23 cellular contexts compared by ENCODE assay signal in genomic region chr10:121601458-121601857, GRCh38. TPM values are rescaled to one million over a fixed set of nuclear protein-coding genes. Genes with fewer than 3 reads are reported as not detected.
DNase-seq lines count a peak whose midpoint lies in the region; ATAC-seq and TF ChIP-seq lines count a peak whose summit lies in the region.
"Had no signal": no experiment of that assay in that cellular context is flagged by ENCODE, and none has a peak within 500 bp of the region (broad histone marks: within the 10 kb centered on the region; RNA-seq: fewer than 3 reads in every experiment).

No MANE protein-coding gene starts in this region.

- no peak overlapping the region for H2AFZ ChIP-seq in neural progenitor cell (replicated peaks)
- H2AFZ ChIP-seq: GM23248 had no signal

- H3K79me2 ChIP-seq in neural progenitor cell (ENCODE audit: low read depth), result peaks cover 21% of the 10 kb centered on the region

- peaks cover 46% of the 10 kb centered on the region for H3F3A ChIP-seq in neural progenitor cell (ENCODE audit: low read depth)

- peaks cover 5 to 70% (median 23%) of the 10 kb centered on the region in 9 donors for H3K27me3 ChIP-seq in heart left ventricle
- H3K27me3 ChIP-seq in endodermal cell (ENCODE audit: control insufficient read depth, insufficient read depth, low read length, poor library complexity, severe bottlenecking), result no peaks in the 10 kb centered on the region
- H3K27me3 ChIP-seq in neural progenitor cell, result peaks cover 18% of the 10 kb centered on the region
- H3K27me3 ChIP-seq: Peyer's patch had no signal

- H3K4me1 ChIP-seq in heart left ventricle (peaks cover 0 to 19% (median 5%) of the 10 kb centered on the region in 12 donors), endodermal cell (ENCODE audit: control insufficient read depth, insufficient read depth, low read length) (peaks cover 11% of the 10 kb centered on the region), neural progenitor cell (peaks cover 22% of the 10 kb centered on the region)

- H3K27ac Mint-ChIP-seq in endodermal cell (peak overlapping the region; percentile 0), neural progenitor cell (no peak overlapping the region)
- H3K27ac Mint-ChIP-seq in activated T-cell treated with anti-CD3 and anti-CD28 coated beads, Interleukin-2, amount 50 U/mL, for 72 hours, result no peak overlapping the region
- H3K27ac Mint-ChIP-seq: CD4-positive, CD25-positive, alpha-beta regulatory T cell had no signal

- no peak overlapping the region for H3K4me3 ChIP-seq in heart left ventricle
- H3K4me3 ChIP-seq in endodermal cell (ENCODE audit: low read length), result no peak overlapping the region
- no peak overlapping the region for H3K4me3 ChIP-seq in neural progenitor cell
- H3K4me3 ChIP-seq: GM23248, Peyer's patch had no signal

- H3K9me3 Mint-ChIP-seq in endodermal cell (no peaks in the 10 kb centered on the region), neural progenitor cell (no peaks in the 10 kb centered on the region)
- no peaks in the 10 kb centered on the region for H3K9me3 Mint-ChIP-seq in activated T-cell treated with anti-CD3 and anti-CD28 coated beads, Interleukin-2, amount 50 U/mL, for 72 hours
- H3K9me3 Mint-ChIP-seq: CD4-positive, CD25-positive, alpha-beta regulatory T cell had no signal

- DNase-seq in cardiac septum (ENCODE audit: low spot score), result peak; percentile 6
- DNase-seq in heart left ventricle, result no peak
- peak; percentile 63 for DNase-seq in endodermal cell
- no peak for DNase-seq in neural progenitor cell (ENCODE audit: low spot score)
- DNase-seq in dermis blood vessel endothelial cell, result no peak
- DNase-seq in activated T-cell treated with anti-CD3 and anti-CD28 coated beads, Interleukin-2, amount 50 U/mL, for 72 hours, result no peak
- no peak for DNase-seq in HUDEP-2 (lab: John Stamatoyannopoulos, UW; ENCODE audit: unreplicated experiment in 76 of 76)
- DNase-seq: 8988T; ACHN; CD4-positive, CD25-positive, alpha-beta regulatory T cell; DMS153; DND-41; GM23248; IMR-90; MM.1S; NCI-H2029; NCI-H526 treated with DMSO at 0.1 percent for 48 hours; OCI-M1; Peyer's patch; SHP77 treated with DMSO at 0.1 percent for 48 hours had no signal

- H3K4me3 Mint-ChIP-seq in endodermal cell (peak overlapping the region; percentile 6), neural progenitor cell (peak overlapping the region; percentile 33)
- no peak overlapping the region for H3K4me3 Mint-ChIP-seq in activated T-cell treated with anti-CD3 and anti-CD28 coated beads, Interleukin-2, amount 50 U/mL, for 72 hours
- H3K4me3 Mint-ChIP-seq: CD4-positive, CD25-positive, alpha-beta regulatory T cell had no signal

- H3K4me1 Mint-ChIP-seq in endodermal cell (peaks cover 39% of the 10 kb centered on the region), neural progenitor cell (peaks cover 34% of the 10 kb centered on the region)
- no peaks in the 10 kb centered on the region for H3K4me1 Mint-ChIP-seq in activated T-cell treated with anti-CD3 and anti-CD28 coated beads, Interleukin-2, amount 50 U/mL, for 72 hours (ENCODE audit: low read depth)

- H3K27me3 Mint-ChIP-seq in endodermal cell (ENCODE audit: insufficient read depth) (no peaks in the 10 kb centered on the region), neural progenitor cell (ENCODE audit: insufficient read depth, low read depth) (peaks cover 21% of the 10 kb centered on the region)
- H3K27me3 Mint-ChIP-seq in activated T-cell treated with anti-CD3 and anti-CD28 coated beads, Interleukin-2, amount 50 U/mL, for 72 hours (ENCODE audit: low read depth), result peaks cover 52% of the 10 kb centered on the region

- H3K4me2 ChIP-seq in neural progenitor cell, result peak overlapping the region; percentile 66
- H3K4me2 ChIP-seq: KMS-11 had no signal

- ATAC-seq in heart left ventricle, result no peak
- ATAC-seq in activated T-cell treated with anti-CD3 and anti-CD28 coated beads, Interleukin-2, amount 50 U/mL, for 72 hours (replicated peaks in 1 of 2), result no peak
- ATAC-seq in GM21381 (IDR thresholded peaks at IDR 0.05; ENCODE audit: unreplicated experiment), result no peak
- ATAC-seq: HCT116 had no signal

- no peak for TF ChIP-seq POLR2A in heart left ventricle (IDR thresholded peaks at IDR 0.05)

- no peak overlapping the region for H3K27ac ChIP-seq in heart left ventricle
- H3K27ac ChIP-seq in endodermal cell (ENCODE audit: low read depth, low read length), result no peak overlapping the region
- no peak overlapping the region for H3K27ac ChIP-seq in neural progenitor cell
- H3K27ac ChIP-seq: GM23248, KMS-11, Peyer's patch had no signal

- TF ChIP-seq CTCF in heart left ventricle (IDR thresholded peaks at IDR 0.05), result no peak
- TF ChIP-seq CTCF in endodermal cell (conservative IDR thresholded peaks at IDR 0.05), result no peak
- TF ChIP-seq CTCF in neural progenitor cell (IDR thresholded peaks at IDR 0.05), result no peak

- H3K9ac ChIP-seq in endodermal cell (ENCODE audit: extremely low read depth, low read length, poor library complexity, severe bottlenecking) (no peak overlapping the region), neural progenitor cell (no peak overlapping the region)
- H3K9ac ChIP-seq: GM23248, KMS-11 had no signal

- H3K9me3 ChIP-seq in heart left ventricle (no peaks in the 10 kb centered on the region), endodermal cell (ENCODE audit: control insufficient read depth, low read length) (no peaks in the 10 kb centered on the region), neural progenitor cell (ENCODE audit: low read depth) (no peaks in the 10 kb centered on the region)
- H3K9me3 ChIP-seq: Peyer's patch had no signal

- no peaks in the 10 kb centered on the region for H3K36me3 ChIP-seq in heart left ventricle
- H3K36me3 ChIP-seq in endodermal cell (ENCODE audit: control insufficient read depth, insufficient read depth, low read length), result no peaks in the 10 kb centered on the region
- no peaks in the 10 kb centered on the region for H3K36me3 ChIP-seq in neural progenitor cell
- H3K36me3 ChIP-seq: Peyer's patch had no signal

- H3K36me3 Mint-ChIP-seq in endodermal cell (ENCODE audit: low read depth) (no peaks in the 10 kb centered on the region), neural progenitor cell (no peaks in the 10 kb centered on the region)
- peaks cover 0 to 4% of the 10 kb centered on the region in 2 donors for H3K36me3 Mint-ChIP-seq in activated T-cell treated with anti-CD3 and anti-CD28 coated beads, Interleukin-2, amount 50 U/mL, for 72 hours (ENCODE audit: insufficient read depth in 2 of 2)

- peaks cover 20% of the 10 kb centered on the region for H4K20me1 ChIP-seq in neural progenitor cell (ENCODE audit: low read depth)

- intact Hi-C loops in cardiac septum (cut with DNase I) (no loop called here), heart left ventricle (cut with DNase I) (no loop called here)

- WGBS in heart left ventricle, 4 donors, result 86 to 97% (median 88%) methylated on average over 8 to 11 of the region's 11 CpGs
- WGBS in endodermal cell (ENCODE audit: insufficient coverage in 1 of 2, insufficient read length in 1 of 2), 2 experiments, result 80 to 83% methylated on average over 11 of the region's 11 CpGs

RNA-seq across cellular contexts. Expression of gene FGFR2, which starts 3.2 kb away (rescaled TPM):
- total RNA-seq in cardiac septum, result 0.19 TPM
- total RNA-seq in heart left ventricle, result 1 to 10 TPM in 1 of 9 donors, under 1 TPM in 7, not detected in 1; 0.13 to 4.1 (median 0.45) TPM
- polyA plus RNA-seq in heart left ventricle, result under 1 TPM; 0.15 to 0.18 TPM
- 10 to 100 TPM; 56.5 to 77.0 TPM for total RNA-seq in endodermal cell
- polyA plus RNA-seq in endodermal cell (2013, experiment 1 of 2), result 79.8 TPM
- 71.0 TPM for polyA plus RNA-seq in endodermal cell (2013, experiment 2 of 2)
- 76.3 and 99.1 TPM in 2 replicates for total RNA-seq in neural progenitor cell (ENCODE audit: low replicate concordance)
- 0.42 and 1.7 TPM in 2 replicates for total RNA-seq in dermis blood vessel endothelial cell
- not detected for total RNA-seq in activated T-cell treated with anti-CD3 and anti-CD28 coated beads, Interleukin-2, amount 50 U/mL, for 72 hours
- total RNA-seq: GM23248, IMR-90 had no signal
- polyA plus RNA-seq: IMR-90 had no signal

Comparison
In these comparisons a context has a peak if more than half of its experiments do, and no peak if none do; other contexts are left out.
1. DNase-seq: peak in cardiac septum (single experiment) and endodermal cell (single experiment); none in heart left ventricle (0 of 5), neural progenitor cell (single experiment), dermis blood vessel endothelial cell (single experiment), activated T-cell treated with anti-CD3 and anti-CD28 coated beads, Interleukin-2, amount 50 U/mL, for 72 hours (0 of 2) and HUDEP-2 (0 of 76).
2. H3K4me3 Mint-ChIP-seq: peak in endodermal cell (single experiment) and neural progenitor cell (single experiment); none in activated T-cell treated with anti-CD3 and anti-CD28 coated beads, Interleukin-2, amount 50 U/mL, for 72 hours (0 of 2).
3. RNA of gene FGFR2, which starts 3.2 kb away (total RNA-seq): 76.3 to 99.1 TPM in neural progenitor cell and 56.5 to 77.0 TPM in endodermal cell; 0.42 to 1.7 TPM in dermis blood vessel endothelial cell, 0.13 to 4.1 TPM in heart left ventricle, 0.19 TPM in cardiac septum (single experiment) and not detected in activated T-cell treated with anti-CD3 and anti-CD28 coated beads, Interleukin-2, amount 50 U/mL, for 72 hours; every median in the first group is over 10 times any median in the second.